Comparison of ENCODE assay signal across 27 cellular contexts in the genomic region with DNA sequence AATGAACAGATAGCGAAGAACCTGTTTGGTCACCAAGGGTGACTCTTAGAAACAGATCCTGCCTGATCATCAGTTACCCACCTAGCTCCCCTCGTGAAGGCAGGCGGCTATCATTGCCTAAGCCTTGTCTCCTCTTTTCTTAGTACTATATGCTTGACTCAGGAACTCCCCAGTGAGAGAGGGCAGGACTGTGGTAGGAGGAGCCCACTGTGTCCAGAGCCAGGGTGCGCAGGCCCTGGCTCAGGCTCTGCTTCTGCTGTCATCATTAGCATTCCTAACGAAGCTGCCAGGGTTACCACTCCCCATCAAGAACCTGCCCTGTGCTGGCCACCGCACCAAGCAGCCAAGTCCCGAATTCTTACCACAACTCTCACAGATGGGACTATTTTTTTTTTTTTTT.
"Had no signal": no experiment of that assay in that cellular context is flagged by ENCODE, and none has a peak within 500 bp of the region (broad histone marks: within the 10 kb centered on the region; RNA-seq: fewer than 3 reads in every experiment).

No MANE protein-coding gene starts in this region.

- H3K36me3 Mint-ChIP-seq: memory B cell; naive thymus-derived CD8-positive, alpha-beta T cell; stimulated activated effector memory CD8-positive, alpha-beta T cell treated with anti-CD3 and anti-CD28 coated beads, Interleukin-12 subunit alpha, Interleukin-12 subunit beta, amount 100 ng/mL, for 72 hours had no signal

- H3K4me1 ChIP-seq: left lung, prostate gland, suprapubic skin, tibial artery, upper lobe of left lung had no signal

- H3K27ac ChIP-seq: left lung, pancreas, prostate gland, skin epidermis, suprapubic skin, thoracic aorta, tibial artery, upper lobe of left lung, vagina had no signal

- H3K4me3 Mint-ChIP-seq: immature natural killer cell; memory B cell; naive thymus-derived CD8-positive, alpha-beta T cell; nephron; stimulated activated effector memory CD8-positive, alpha-beta T cell treated with anti-CD3 and anti-CD28 coated beads, Interleukin-12 subunit alpha, Interleukin-12 subunit beta, amount 100 ng/mL, for 72 hours; stimulated activated naive CD8-positive, alpha-beta T cell treated with anti-CD3 and anti-CD28 coated beads, Interleukin-15, Interleukin-2, amounts not matched to agents 100 ng/mL and 50 ng/mL, for 24 hours had no signal

- H3K9me3 ChIP-seq: left lung, pancreas, prostate gland, suprapubic skin, thoracic aorta, tibial artery, upper lobe of left lung, vagina had no signal

- H3K4me3 ChIP-seq: left lung, pancreas, prostate gland, skin epidermis, suprapubic skin, thoracic aorta, tibial artery, upper lobe of left lung, vagina had no signal

- DNase-seq: hippocampal formation; immature natural killer cell; kidney; left colon; left lung; naive thymus-derived CD8-positive, alpha-beta T cell; nucleus accumbens; pancreas; retina; right cardiac atrium; stimulated activated CD4-positive, alpha-beta T cell treated with anti-CD3 and anti-CD28 coated beads, Interleukin-12 subunit alpha, Interleukin-12 subunit beta, amount 100 ng/mL, for 4 hours; stimulated activated CD4-positive, alpha-beta T cell treated with anti-CD3 and anti-CD28 coated beads, Interleukin-15, amount 100 ng/mL, for 24 hours; stimulated activated CD4-positive, alpha-beta T cell treated with anti-CD3 and anti-CD28 coated beads, Interleukin-2, amount 100 ng/mL, for 24 hours; stimulated activated CD4-positive, alpha-beta T cell treated with anti-CD3 and anti-CD28 coated beads, Interleukin-4, amount 100 ng/mL, for 1 hour; stimulated activated naive CD4-positive, alpha-beta T cell; tibial artery; upper lobe of left lung had no signal

- ATAC-seq: left colon; left lung; naive thymus-derived CD8-positive, alpha-beta T cell; pancreas; right cardiac atrium; sciatic nerve; stimulated activated effector memory CD8-positive, alpha-beta T cell treated with anti-CD3 and anti-CD28 coated beads, Interleukin-12 subunit alpha, Interleukin-12 subunit beta, amount 100 ng/mL, for 72 hours had no signal

- H3K27me3 ChIP-seq: left lung, pancreas, tibial artery, upper lobe of left lung, vagina had no signal

- H3K9me3 Mint-ChIP-seq: immature natural killer cell; naive thymus-derived CD8-positive, alpha-beta T cell; nephron; stimulated activated effector memory CD8-positive, alpha-beta T cell treated with anti-CD3 and anti-CD28 coated beads, Interleukin-12 subunit alpha, Interleukin-12 subunit beta, amount 100 ng/mL, for 72 hours; stimulated activated naive CD8-positive, alpha-beta T cell treated with anti-CD3 and anti-CD28 coated beads, Interleukin-15, Interleukin-2, amounts not matched to agents 100 ng/mL and 50 ng/mL, for 24 hours had no signal

- H3K36me3 ChIP-seq: left lung, pancreas, prostate gland, suprapubic skin, thoracic aorta, tibial artery, upper lobe of left lung, vagina had no signal

- H3K27ac Mint-ChIP-seq: memory B cell; naive thymus-derived CD8-positive, alpha-beta T cell; nephron; stimulated activated effector memory CD8-positive, alpha-beta T cell treated with anti-CD3 and anti-CD28 coated beads, Interleukin-12 subunit alpha, Interleukin-12 subunit beta, amount 100 ng/mL, for 72 hours; stimulated activated naive CD8-positive, alpha-beta T cell treated with anti-CD3 and anti-CD28 coated beads, Interleukin-15, Interleukin-2, amounts not matched to agents 100 ng/mL and 50 ng/mL, for 24 hours had no signal

- H3K4me1 Mint-ChIP-seq: immature natural killer cell; naive thymus-derived CD8-positive, alpha-beta T cell; stimulated activated effector memory CD8-positive, alpha-beta T cell treated with anti-CD3 and anti-CD28 coated beads, Interleukin-12 subunit alpha, Interleukin-12 subunit beta, amount 100 ng/mL, for 72 hours had no signal
